44 cellular contexts compared by ENCODE assay signal in genomic region chr14:60490270-60490669, GRCh38. TPM values are rescaled to one million over a fixed set of nuclear protein-coding genes. Genes with fewer than 3 reads are reported as not detected.
"Had no signal": no experiment of that assay in that cellular context is flagged by ENCODE, and none has a peak within 500 bp of the region (broad histone marks: within the 10 kb centered on the region; RNA-seq: fewer than 3 reads in every experiment).

No MANE protein-coding gene starts in this region.

- H3K9me3 Mint-ChIP-seq: activated naive CD4-positive, alpha-beta T cell treated with anti-CD3 and anti-CD28 coated beads for 36 hours; activated naive CD4-positive, alpha-beta T cell treated with anti-CD3 and anti-CD28 coated beads, Interleukin-2, amount 10 ng/mL, durations not matched to agents 7 days and 5 days; activated naive CD4-positive, alpha-beta T cell treated with anti-CD3 and anti-CD28 coated beads, Interleukin-2, amount 50 U/mL, for 24 hours; activated naive CD8-positive, alpha-beta T cell treated with anti-CD3 and anti-CD28 coated beads for 36 hours; activated naive CD8-positive, alpha-beta T cell treated with anti-CD3 and anti-CD28 coated beads, Interleukin-2, amount 10 ng/mL, durations not matched to agents 7 days and 5 days; activated T-cell treated with anti-CD3 and anti-CD28 coated beads, Interleukin-2, amount 50 U/mL, for 4 hours; activated T-cell treated with anti-CD3 and anti-CD28 coated beads, Interleukin-2, amount 50 U/mL, for 72 hours; activated T-helper 1 cell treated with anti-CD3 and anti-CD28 coated beads, Interleukin-12 subunit alpha, Interleukin-12 subunit beta, Interleukin-2, Interleukin-4 antibody, amounts not matched to agents 30 ng/mL and 10 ng/mL and 1 ng/mL, durations not matched to agents 14 hours and 24 hours and 36 hours; activated T-helper 2 cell treated with anti-CD3 and anti-CD28 coated beads, Interferon-gamma antibody, Interleukin-2, Interleukin-4, amounts not matched to agents 10 μg/mL and 5 μg/mL and 100 μg/mL, durations not matched to agents 14 hours and 24 hours and 36 hours; brain; central memory CD8-positive, alpha-beta T cell had no signal

- H3K36me3 Mint-ChIP-seq: activated naive CD4-positive, alpha-beta T cell treated with anti-CD3 and anti-CD28 coated beads, Interleukin-2, amount 10 ng/mL, durations not matched to agents 7 days and 5 days; activated naive CD4-positive, alpha-beta T cell treated with anti-CD3 and anti-CD28 coated beads, Interleukin-2, amount 50 U/mL, for 24 hours; activated naive CD8-positive, alpha-beta T cell; activated naive CD8-positive, alpha-beta T cell treated with anti-CD3 and anti-CD28 coated beads for 36 hours; activated naive CD8-positive, alpha-beta T cell treated with anti-CD3 and anti-CD28 coated beads, Interleukin-2, amount 10 ng/mL, durations not matched to agents 7 days and 5 days; brain had no signal

- ATAC-seq: activated naive CD4-positive, alpha-beta T cell treated with anti-CD3 and anti-CD28 coated beads, Interleukin-2, amount 50 U/mL, for 72 hours; activated naive CD8-positive, alpha-beta T cell treated with anti-CD3 and anti-CD28 coated beads, Interleukin-2, amount 50 U/mL, for 24 hours; activated T-cell treated with anti-CD3 and anti-CD28 coated beads, Interleukin-2, amount 50 U/mL, for 4 hours; activated T-cell treated with anti-CD3 and anti-CD28 coated beads, Interleukin-2, amount 50 U/mL, for 72 hours; activated T-helper 17 cell treated with anti-CD3 and anti-CD28 coated beads, Interleukin-2, amount 50 U/mL, for 72 hours; body of pancreas had no signal

- H3K36me3 ChIP-seq: adrenal gland, ascending aorta, brain microvascular endothelial cell, breast epithelium, cardiac muscle cell had no signal

- H3K4me1 Mint-ChIP-seq: activated naive CD4-positive, alpha-beta T cell treated with anti-CD3 and anti-CD28 coated beads, Interleukin-2, amount 50 U/mL, for 24 hours; activated naive CD8-positive, alpha-beta T cell treated with anti-CD3 and anti-CD28 coated beads, Interleukin-2, amount 50 U/mL, for 24 hours; activated T-helper 17 cell treated with anti-CD3 and anti-CD28 coated beads, Interleukin-2, amount 50 U/mL, for 72 hours; brain; central memory CD8-positive, alpha-beta T cell had no signal

- H3K27ac ChIP-seq: adrenal gland, ascending aorta, body of pancreas, brain microvascular endothelial cell, breast epithelium, cardiac muscle cell had no signal

- H3K9me3 ChIP-seq: adrenal gland, ascending aorta, body of pancreas, breast epithelium had no signal

- FAIRE-seq: astrocyte, bronchial epithelial cell had no signal

- H3K4me1 ChIP-seq: adrenal gland, ascending aorta, breast epithelium had no signal

- H3K4me3 ChIP-seq: adrenal gland, ascending aorta, body of pancreas, breast epithelium, cardiac muscle cell had no signal

- H3K4me3 Mint-ChIP-seq: activated naive CD4-positive, alpha-beta T cell treated with anti-CD3 and anti-CD28 coated beads for 36 hours; activated naive CD4-positive, alpha-beta T cell treated with anti-CD3 and anti-CD28 coated beads, Interleukin-2, amount 10 ng/mL, durations not matched to agents 7 days and 5 days; activated naive CD4-positive, alpha-beta T cell treated with anti-CD3 and anti-CD28 coated beads, Interleukin-2, amount 50 U/mL, for 24 hours; activated naive CD8-positive, alpha-beta T cell; activated naive CD8-positive, alpha-beta T cell treated with anti-CD3 and anti-CD28 coated beads for 36 hours; activated naive CD8-positive, alpha-beta T cell treated with anti-CD3 and anti-CD28 coated beads, Interleukin-2, amount 10 ng/mL, durations not matched to agents 7 days and 5 days; activated naive CD8-positive, alpha-beta T cell treated with anti-CD3 and anti-CD28 coated beads, Interleukin-2, amount 50 U/mL, for 24 hours; activated T-cell treated with anti-CD3 and anti-CD28 coated beads, Interleukin-2, amount 50 U/mL, for 24 hours; activated T-cell treated with anti-CD3 and anti-CD28 coated beads, Interleukin-2, amount 50 U/mL, for 4 hours; activated T-cell treated with anti-CD3 and anti-CD28 coated beads, Interleukin-2, amount 50 U/mL, for 72 hours; activated T-helper 1 cell treated with anti-CD3 and anti-CD28 coated beads, Interleukin-12 subunit alpha, Interleukin-12 subunit beta, Interleukin-2, Interleukin-4 antibody, amounts not matched to agents 30 ng/mL and 10 ng/mL and 1 ng/mL, durations not matched to agents 14 hours and 24 hours and 36 hours; activated T-helper 17 cell treated with anti-CD3 and anti-CD28 coated beads, Interleukin-2, amount 50 U/mL, for 72 hours; brain; central memory CD8-positive, alpha-beta T cell had no signal

- DNase-seq: activated effector memory CD4-positive, alpha-beta T cell treated with anti-CD3 and anti-CD28 coated beads, Interleukin-2, amount 50 U/mL, for 16 hours; activated effector memory CD4-positive, alpha-beta T cell treated with Interleukin-2 at 50 U/mL for 16 hours; activated gamma-delta T cell; activated gamma-delta T cell treated with Interleukin-2 at 50 U/mL for 16 hours; activated naive CD4-positive, alpha-beta T cell; activated naive CD4-positive, alpha-beta T cell treated with anti-CD3 and anti-CD28 coated beads for 36 hours; activated naive CD4-positive, alpha-beta T cell treated with anti-CD3 and anti-CD28 coated beads, Interleukin-2, amount 10 ng/mL, durations not matched to agents 7 days and 5 days; activated naive CD4-positive, alpha-beta T cell treated with anti-CD3 and anti-CD28 coated beads, Interleukin-2, amount 50 U/mL, for 16 hours; activated naive CD4-positive, alpha-beta T cell treated with Interleukin-2 at 50 U/mL for 16 hours; activated naive CD8-positive, alpha-beta T cell treated with anti-CD3 and anti-CD28 coated beads for 36 hours; activated naive CD8-positive, alpha-beta T cell treated with anti-CD3 and anti-CD28 coated beads, Interleukin-2, amount 10 ng/mL, durations not matched to agents 7 days and 5 days; activated naive CD8-positive, alpha-beta T cell treated with anti-CD3 and anti-CD28 coated beads, Interleukin-2, amount 50 U/mL, for 24 hours; activated T-cell treated with anti-CD3 and anti-CD28 coated beads, Interleukin-2, amount 50 U/mL, for 1 hour; activated T-cell treated with anti-CD3 and anti-CD28 coated beads, Interleukin-2, amount 50 U/mL, for 24 hours; activated T-cell treated with anti-CD3 and anti-CD28 coated beads, Interleukin-2, amount 50 U/mL, for 4 hours; activated T-cell treated with anti-CD3 and anti-CD28 coated beads, Interleukin-2, amount 50 U/mL, for 48 hours; activated T-cell treated with anti-CD3 and anti-CD28 coated beads, Interleukin-2, amount 50 U/mL, for 72 hours; adrenal gland; amniotic stem cell; amygdala; anterior cingulate cortex; aorta; body of pancreas; brain microvascular endothelial cell; caudate nucleus; central memory CD4-positive, alpha-beta T cell; cerebellar nuclear complex had no signal

- H3K27ac Mint-ChIP-seq: activated naive CD4-positive, alpha-beta T cell treated with anti-CD3 and anti-CD28 coated beads for 36 hours; activated naive CD4-positive, alpha-beta T cell treated with anti-CD3 and anti-CD28 coated beads, Interleukin-2, amount 10 ng/mL, durations not matched to agents 7 days and 5 days; activated naive CD4-positive, alpha-beta T cell treated with anti-CD3 and anti-CD28 coated beads, Interleukin-2, amount 50 U/mL, for 24 hours; activated naive CD4-positive, alpha-beta T cell treated with anti-CD3 and anti-CD28 coated beads, Interleukin-2, amount 50 U/mL, for 72 hours; activated naive CD8-positive, alpha-beta T cell; activated naive CD8-positive, alpha-beta T cell treated with anti-CD3 and anti-CD28 coated beads for 36 hours; activated naive CD8-positive, alpha-beta T cell treated with anti-CD3 and anti-CD28 coated beads, Interleukin-2, amount 10 ng/mL, durations not matched to agents 7 days and 5 days; activated naive CD8-positive, alpha-beta T cell treated with anti-CD3 and anti-CD28 coated beads, Interleukin-2, amount 50 U/mL, for 24 hours; activated T-cell treated with anti-CD3 and anti-CD28 coated beads, Interleukin-2, amount 50 U/mL, for 24 hours; activated T-cell treated with anti-CD3 and anti-CD28 coated beads, Interleukin-2, amount 50 U/mL, for 72 hours; activated T-helper 1 cell treated with anti-CD3 and anti-CD28 coated beads, Interleukin-12 subunit alpha, Interleukin-12 subunit beta, Interleukin-2, Interleukin-4 antibody, amounts not matched to agents 30 ng/mL and 10 ng/mL and 1 ng/mL, durations not matched to agents 14 hours and 24 hours and 36 hours; activated T-helper 17 cell treated with anti-CD3 and anti-CD28 coated beads, Interleukin-2, amount 50 U/mL, for 72 hours; activated T-helper 2 cell treated with anti-CD3 and anti-CD28 coated beads, Interferon-gamma antibody, Interleukin-2, Interleukin-4, amounts not matched to agents 10 μg/mL and 5 μg/mL and 100 μg/mL, durations not matched to agents 14 hours and 24 hours and 36 hours; brain had no signal

RNA-seq across cellular contexts. Expression of gene C14orf39, which starts 4.4 kb away (rescaled TPM):
- total RNA-seq: activated naive CD4-positive, alpha-beta T cell treated with anti-CD3 and anti-CD28 coated beads for 36 hours; activated naive CD4-positive, alpha-beta T cell treated with anti-CD3 and anti-CD28 coated beads, Interleukin-2, amount 50 U/mL, for 72 hours; activated naive CD8-positive, alpha-beta T cell treated with anti-CD3 and anti-CD28 coated beads for 36 hours; activated naive CD8-positive, alpha-beta T cell treated with anti-CD3 and anti-CD28 coated beads, Interleukin-2, amount 10 ng/mL, durations not matched to agents 7 days and 5 days; activated T-cell treated with anti-CD3 and anti-CD28 coated beads, Interleukin-2, amount 50 U/mL, for 4 hours; activated T-cell treated with anti-CD3 and anti-CD28 coated beads, Interleukin-2, amount 50 U/mL, for 72 hours; activated T-helper 1 cell treated with anti-CD3 and anti-CD28 coated beads, Interleukin-12 subunit alpha, Interleukin-12 subunit beta, Interleukin-2, Interleukin-4 antibody, amounts not matched to agents 30 ng/mL and 10 ng/mL and 1 ng/mL, durations not matched to agents 14 hours and 24 hours and 36 hours; activated T-helper 17 cell treated with anti-CD3 and anti-CD28 coated beads, Interleukin-2, amount 50 U/mL, for 72 hours; activated T-helper 2 cell treated with anti-CD3 and anti-CD28 coated beads, Interferon-gamma antibody, Interleukin-2, Interleukin-4, amounts not matched to agents 10 μg/mL and 5 μg/mL and 100 μg/mL, durations not matched to agents 14 hours and 24 hours and 36 hours; body of pancreas; cardiac septum had no signal
- polyA plus RNA-seq: aorta had no signal

RNA-seq across cellular contexts. Expression of gene SIX6, which starts 18.7 kb away (rescaled TPM):
- total RNA-seq: activated naive CD4-positive, alpha-beta T cell treated with anti-CD3 and anti-CD28 coated beads for 36 hours; activated naive CD4-positive, alpha-beta T cell treated with anti-CD3 and anti-CD28 coated beads, Interleukin-2, amount 50 U/mL, for 72 hours; activated naive CD8-positive, alpha-beta T cell treated with anti-CD3 and anti-CD28 coated beads for 36 hours; activated naive CD8-positive, alpha-beta T cell treated with anti-CD3 and anti-CD28 coated beads, Interleukin-2, amount 10 ng/mL, durations not matched to agents 7 days and 5 days; activated T-cell treated with anti-CD3 and anti-CD28 coated beads, Interleukin-2, amount 50 U/mL, for 4 hours; activated T-cell treated with anti-CD3 and anti-CD28 coated beads, Interleukin-2, amount 50 U/mL, for 72 hours; activated T-helper 1 cell treated with anti-CD3 and anti-CD28 coated beads, Interleukin-12 subunit alpha, Interleukin-12 subunit beta, Interleukin-2, Interleukin-4 antibody, amounts not matched to agents 30 ng/mL and 10 ng/mL and 1 ng/mL, durations not matched to agents 14 hours and 24 hours and 36 hours; activated T-helper 17 cell treated with anti-CD3 and anti-CD28 coated beads, Interleukin-2, amount 50 U/mL, for 72 hours; activated T-helper 2 cell treated with anti-CD3 and anti-CD28 coated beads, Interferon-gamma antibody, Interleukin-2, Interleukin-4, amounts not matched to agents 10 μg/mL and 5 μg/mL and 100 μg/mL, durations not matched to agents 14 hours and 24 hours and 36 hours; adrenal gland; aorta; ascending aorta; astrocyte; body of pancreas; breast epithelium; bronchial epithelial cell; cardiac muscle cell; cardiac septum; cerebellum; chondrocyte had no signal
- polyA plus RNA-seq: adipose tissue, aorta, cardiac muscle cell had no signal
